9 cellular contexts compared by ENCODE assay signal in genomic region chr7:142459557-142459963, GRCh38.
DNase-seq lines count a peak whose midpoint lies in the region; ATAC-seq, FAIRE-seq and TF ChIP-seq lines count a peak whose summit lies in the region.
"Had no signal": no experiment of that assay in that cellular context is flagged by ENCODE, and none has a peak within 500 bp of the region (broad histone marks: within the 10 kb centered on the region; RNA-seq: fewer than 3 reads in every experiment).

No MANE protein-coding gene starts in this region.

- H3K27ac Mint-ChIP-seq in naive thymus-derived CD4-positive, alpha-beta T cell: peak overlapping the region; percentile 24 to 92 (median 67)
- H3K27ac Mint-ChIP-seq: immature natural killer cell had no signal

- TF ChIP-seq POLR2A in endothelial cell of umbilical vein (IDR thresholded peaks at IDR 0.05; ENCODE audit: low read depth, low read length): no peak

- H3K27me3 ChIP-seq in SJCRH30 (peaks cover 3% of the 10 kb centered on the region), endothelial cell of umbilical vein (ENCODE audit: control insufficient read depth in 2 of 2, insufficient read depth in 2 of 2, low read length in 2 of 2) (peaks cover 12 to 13% of the 10 kb centered on the region in 2 experiments)
- H3K27me3 ChIP-seq in naive thymus-derived CD4-positive, alpha-beta T cell (ENCODE audit: control insufficient read depth in 2 of 2, insufficient read depth in 2 of 2, low read length in 2 of 2): no peaks in the 10 kb centered on the region

- H3K9ac ChIP-seq in endothelial cell of umbilical vein (replicated peaks; ENCODE audit: extremely low read depth, insufficient read depth, low read length): no peak overlapping the region

- FAIRE-seq in endothelial cell of umbilical vein (lab: Jason Lieb, UNC): peak; percentile 98

- H3K9me3 Mint-ChIP-seq in naive thymus-derived CD4-positive, alpha-beta T cell: peaks cover 0 to 2% (median 0%) of the 10 kb centered on the region in 11 donors
- H3K9me3 Mint-ChIP-seq: immature natural killer cell had no signal

- H3K27ac ChIP-seq in SJCRH30 (no peak overlapping the region), endothelial cell of umbilical vein (ENCODE audit: insufficient read depth, low read depth, low read length) (no peak overlapping the region)
- peak overlapping the region; percentile 46 for H3K27ac ChIP-seq in naive thymus-derived CD4-positive, alpha-beta T cell (ENCODE audit: low read depth, low read length)

- H3K4me2 ChIP-seq in endothelial cell of umbilical vein (ENCODE audit: insufficient read depth, low read length): no peak overlapping the region

- no peaks in the 10 kb centered on the region for H3K79me2 ChIP-seq in endothelial cell of umbilical vein (ENCODE audit: control insufficient read depth, insufficient read depth, low read length)

- H3K36me3 ChIP-seq in SJCRH30 (no peaks in the 10 kb centered on the region), endothelial cell of umbilical vein (ENCODE audit: control insufficient read depth in 2 of 2, extremely low read depth in 1 of 2, insufficient read depth in 2 of 2, low read length in 2 of 2) (no peaks in the 10 kb centered on the region)
- H3K36me3 ChIP-seq in naive thymus-derived CD4-positive, alpha-beta T cell (ENCODE audit: control insufficient read depth in 2 of 3, insufficient read depth in 3 of 3, low read length in 3 of 3): no peaks in the 10 kb centered on the region

- H3K9me1 ChIP-seq in endothelial cell of umbilical vein (replicated peaks; ENCODE audit: control insufficient read depth, extremely low read depth, insufficient read depth, low read length): no peaks in the 10 kb centered on the region

- DNase-seq in stimulated activated CD4-positive, alpha-beta T cell treated with anti-CD3 and anti-CD28 coated beads, Interleukin-1b, Interleukin-23, amount 100 ng/mL, for 48 hours: peak; percentile 18
- DNase-seq in stimulated activated CD4-positive, alpha-beta T cell treated with anti-CD3 and anti-CD28 coated beads, Interleukin-4, amount 100 ng/mL, for 1 hour: no peak
- peak; percentile 38 for DNase-seq in HuH-7 (ENCODE audit: low spot score)
- DNase-seq in SJCRH30: peak; percentile 52 to 82
- DNase-seq in endothelial cell of umbilical vein (ENCODE audit: low read depth, low spot score): peak; percentile 54
- peak in 5 of 9 donors; percentile 19 to 42 (median 34) for DNase-seq in naive thymus-derived CD4-positive, alpha-beta T cell
- DNase-seq in ureter (ENCODE audit: low spot score): no peak

- H3K4me1 ChIP-seq in SJCRH30 (peaks cover 6% of the 10 kb centered on the region; the same call in 1 of the 2 replicates), endothelial cell of umbilical vein (ENCODE audit: control insufficient read depth, extremely low read depth, insufficient read depth, low read length) (no peaks in the 10 kb centered on the region)
- H3K4me1 ChIP-seq in naive thymus-derived CD4-positive, alpha-beta T cell (ENCODE audit: control insufficient read depth in 2 of 2, insufficient read depth in 2 of 2, low read length in 2 of 2): peaks cover 4 to 42% of the 10 kb centered on the region in 2 donors

- peaks cover 38 to 86% (median 81%) of the 10 kb centered on the region in 7 donors for H3K4me1 Mint-ChIP-seq in naive thymus-derived CD4-positive, alpha-beta T cell

- H3K36me3 Mint-ChIP-seq in naive thymus-derived CD4-positive, alpha-beta T cell: no peaks in the 10 kb centered on the region
- H3K36me3 Mint-ChIP-seq: immature natural killer cell had no signal

- TF ChIP-seq CTCF in endothelial cell of umbilical vein (IDR thresholded peaks at IDR 0.05; ENCODE audit: extremely low read depth in 1 of 2, insufficient read depth in 1 of 2, low read depth in 1 of 2, low read length in 2 of 2): peak; percentile 64 to 68

- H3K9me3 ChIP-seq in SJCRH30 (replicated peaks): no peaks in the 10 kb centered on the region
- no peaks in the 10 kb centered on the region for H3K9me3 ChIP-seq in endothelial cell of umbilical vein (replicated peaks; ENCODE audit: control insufficient read depth, insufficient read depth, low read length)
- H3K9me3 ChIP-seq in naive thymus-derived CD4-positive, alpha-beta T cell (ENCODE audit: control insufficient read depth in 2 of 3, low read length in 3 of 3): no peaks in the 10 kb centered on the region

- peak overlapping the region; percentile 12 to 83 (median 47) for H3K4me3 Mint-ChIP-seq in naive thymus-derived CD4-positive, alpha-beta T cell
- H3K4me3 Mint-ChIP-seq: immature natural killer cell had no signal

- H2AFZ ChIP-seq in endothelial cell of umbilical vein (ENCODE audit: low read depth, low read length): no peak overlapping the region

- no TSS peak for BruUV-seq in endothelial cell of umbilical vein (replicated peaks; lab: Mats Ljungman, UMichigan)

- CTCF ChIA-PET in endothelial cell of umbilical vein (lab: Charles Lee): interaction anchor here (0.6 to 4.1 kb wide), 41 partner anchors 10 to 544 kb away, joined by 3 to 37 read pairs (median 4); no protein-coding TSS in a partner anchor
- CTCF ChIA-PET in naive thymus-derived CD4-positive, alpha-beta T cell (lab: Charles Lee): interaction anchor here (0.6 to 16.6 kb wide), 19 partner anchors 8 to 359 kb away, joined by 3 to 452 read pairs (median 4); no protein-coding TSS in a partner anchor

- dilution Hi-C loops in endothelial cell of umbilical vein (cut with MboI; ENCODE audit: extremely low pct_ligation_motif_present, low sequenced_read_pairs): no loop called here

- intact Hi-C loops in endothelial cell of umbilical vein (cut with micrococcal nuclease): loop anchor here (2.0 kb wide), 2 partner anchors 19 to 21 kb away; no protein-coding TSS in a partner anchor
- intact Hi-C loops in naive thymus-derived CD4-positive, alpha-beta T cell (cut with micrococcal nuclease): loop anchor here (1.0 to 10.0 kb wide), 5 partner anchors 21 to 125 kb away; no protein-coding TSS in a partner anchor

- peaks cover 0 to 7% (median 0%) of the 10 kb centered on the region in 5 donors for H3K27me3 Mint-ChIP-seq in naive thymus-derived CD4-positive, alpha-beta T cell

- POLR2A ChIA-PET in endothelial cell of umbilical vein (lab: Charles Lee): no interaction called here
- POLR2A ChIA-PET in naive thymus-derived CD4-positive, alpha-beta T cell (lab: Charles Lee): interaction anchor here (0.6 to 7.6 kb wide), 16 partner anchors 10 to 350 kb away, joined by 3 to 58 read pairs (median 4); no protein-coding TSS in a partner anchor

- H3K4me3 ChIP-seq in SJCRH30: no peak overlapping the region
- no peak overlapping the region for H3K4me3 ChIP-seq in endothelial cell of umbilical vein (replicated peaks in 1 of 3; ENCODE audit: insufficient read depth in 1 of 3, low read depth in 1 of 3, low read length in 3 of 3)
- no peak overlapping the region for H3K4me3 ChIP-seq in naive thymus-derived CD4-positive, alpha-beta T cell (ENCODE audit: low read length)

- H4K20me1 ChIP-seq in endothelial cell of umbilical vein (replicated peaks; ENCODE audit: control insufficient read depth, extremely low read depth, insufficient read depth, low read length): no peaks in the 10 kb centered on the region

- ATAC-seq in GM21723 (IDR thresholded peaks at IDR 0.05; ENCODE audit: unreplicated experiment): peak; percentile 86
- peak; percentile 72 for ATAC-seq in naive thymus-derived CD4-positive, alpha-beta T cell

TF ChIP-seq in endothelial cell of umbilical vein, 7 proteins besides CTCF, POLR2A, EP300 and RAD21:
- TF ChIP-seq EZH2 (IDR thresholded peaks at IDR 0.05; ENCODE audit: borderline replicate concordance, low read depth, low read length, severe bottlenecking) (no peak), FOS (IDR thresholded peaks at IDR 0.05; ENCODE audit: borderline replicate concordance, insufficient read depth, low read length) (no peak), GATA2 (IDR thresholded peaks at IDR 0.05; ENCODE audit: insufficient read depth, insufficient read length, low read depth, low read length) (no peak), POLR2AphosphoS5 (IDR thresholded peaks at IDR 0.05; ENCODE audit: insufficient read depth, low read depth, low read length) (no peak), MYC (IDR thresholded peaks at IDR 0.05; ENCODE audit: low read depth, low read length) (no peak), JUN (IDR thresholded peaks at IDR 0.05; ENCODE audit: borderline replicate concordance, insufficient read depth, insufficient read length, low read depth) (no peak)
- TF ChIP-seq, protein P1, sequence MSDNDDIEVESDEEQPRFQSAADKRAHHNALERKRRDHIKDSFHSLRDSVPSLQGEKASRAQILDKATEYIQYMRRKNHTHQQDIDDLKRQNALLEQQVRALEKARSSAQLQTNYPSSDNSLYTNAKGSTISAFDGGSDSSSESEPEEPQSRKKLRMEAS (IDR thresholded peaks at IDR 0.05; ENCODE audit: insufficient read depth, insufficient read length): no peak

Comparison
In these comparisons a context has a peak if more than half of its experiments do, and no peak if none do; other contexts are left out.
1. DNase-seq: peak in stimulated activated CD4-positive, alpha-beta T cell treated with anti-CD3 and anti-CD28 coated beads, Interleukin-1b, Interleukin-23, amount 100 ng/mL, for 48 hours (single experiment), HuH-7 (single experiment), SJCRH30 (2 of 2), endothelial cell of umbilical vein (single experiment) and naive thymus-derived CD4-positive, alpha-beta T cell (5 of 9); none in stimulated activated CD4-positive, alpha-beta T cell treated with anti-CD3 and anti-CD28 coated beads, Interleukin-4, amount 100 ng/mL, for 1 hour (single experiment) and ureter (single experiment).